In genomic region chr5:92637247-92637646, GRCh38 we compare ENCODE assay signal across 16 cellular contexts.
DNase-seq lines count a peak whose midpoint lies in the region; TF ChIP-seq lines count a peak whose summit lies in the region.
"Had no signal": no experiment of that assay in that cellular context is flagged by ENCODE, and none has a peak within 500 bp of the region (broad histone marks: within the 10 kb centered on the region; RNA-seq: fewer than 3 reads in every experiment).

No MANE protein-coding gene starts in this region.

- H3K4me3 ChIP-seq in fibroblast of villous mesenchyme (ENCODE audit: low read depth, low read length) = no peak overlapping the region
- no peak overlapping the region for H3K4me3 ChIP-seq in neural progenitor cell
- H3K4me3 ChIP-seq in hepatocyte = no peak overlapping the region
- H3K4me3 ChIP-seq in SK-N-SH (ENCODE audit: low read depth in 2 of 2, low read length in 1 of 2) = no peak overlapping the region
- H3K4me3 ChIP-seq: GM23248, HAP-1 had no signal

- no CpG with 5 or more reads among the region's 2 CpGs for whole genome bisulfite sequencing in H9 (ENCODE audit: extremely low coverage, insufficient read length, low lambda C conversion rate)
- WGBS in hepatocyte (ENCODE audit: low lambda C conversion rate, missing lambda C conversion rate) = 66% methylated on average over 2 of the region's 2 CpGs
- WGBS in SK-N-SH (ENCODE audit: low lambda C conversion rate) = 74% methylated on average over 2 of the region's 2 CpGs

- H2BK15ac ChIP-seq in H9 (ENCODE audit: low read depth, low read length) = no peak overlapping the region

- no peaks in the 10 kb centered on the region for H3K79me1 ChIP-seq in H9 (ENCODE audit: insufficient read depth, low read depth, low read length, poor library complexity, severe bottlenecking)

- H3K27ac Mint-ChIP-seq in H9 (peak overlapping the region; percentile 2 to 30 (median 16); a peak in 4 of 7 replicates), neural progenitor cell (no peak overlapping the region)
- H3K27ac Mint-ChIP-seq: B cell; CD4-positive, alpha-beta T cell; HFFc6 had no signal

- no peak overlapping the region for H2AK5ac ChIP-seq in H9 (ENCODE audit: insufficient read length, low read length)

- no peak overlapping the region for H3K56ac ChIP-seq in H9 (ENCODE audit: insufficient read length, low read depth, low read length)

- H3K4me1 Mint-ChIP-seq in H9 (peaks cover 25 to 32% of the 10 kb centered on the region in 2 experiments), neural progenitor cell (peaks cover 41% of the 10 kb centered on the region)
- H3K4me1 Mint-ChIP-seq: B cell had no signal

- CTCF ChIA-PET in SK-N-SH (lab: Yijun Ruan, JAX) = interaction anchor here (0.9 to 1.5 kb wide), 3 partner anchors 14 to 942 kb away, joined by 3 read pairs; no protein-coding TSS in a partner anchor

- peaks cover 7% of the 10 kb centered on the region for H3F3A ChIP-seq in neural progenitor cell (ENCODE audit: low read depth)
- peaks cover 12% of the 10 kb centered on the region for H3F3A ChIP-seq in SK-N-SH (replicated peaks; ENCODE audit: insufficient read depth)

- H3K36me3 Mint-ChIP-seq in H9 (ENCODE audit: insufficient read depth in 1 of 3, low read depth in 3 of 3) (peaks cover 0 to 4% (median 2%) of the 10 kb centered on the region in 3 experiments; a peak in 3 of 7 replicates), neural progenitor cell (peaks cover 2% of the 10 kb centered on the region)

- TF ChIP-seq RAD21 in SK-N-SH (IDR thresholded peaks at IDR 0.05; ENCODE audit: low read length) = no peak

- H2AFZ ChIP-seq in H9 (ENCODE audit: low read length) = no peak overlapping the region
- H2AFZ ChIP-seq in neural progenitor cell (replicated peaks) = peak overlapping the region; percentile 59
- no peak overlapping the region for H2AFZ ChIP-seq in hepatocyte
- no peak overlapping the region for H2AFZ ChIP-seq in SK-N-SH (ENCODE audit: low read depth)
- H2AFZ ChIP-seq: GM23248 had no signal

- no peak overlapping the region for H3T11ph ChIP-seq in H9 (ENCODE audit: low read length)

- no peak overlapping the region for H4K8ac ChIP-seq in H9 (replicated peaks; ENCODE audit: insufficient read length, low read depth, low read length)

- no peak for DNase-seq in H9
- DNase-seq in NCI-H69 (lab: John Stamatoyannopoulos, UW) = peak; percentile 50
- peak; percentile 13 for DNase-seq in fibroblast of villous mesenchyme (ENCODE audit: low read depth)
- no peak for DNase-seq in neural progenitor cell (ENCODE audit: low spot score)
- no peak for DNase-seq in inferior parietal cortex (ENCODE audit: extremely low spot score)
- no peak for DNase-seq in hepatocyte (ENCODE audit: low spot score)
- no peak for DNase-seq in ACHN
- no peak for DNase-seq in SK-N-SH
- DNase-seq: C1 segment of cervical spinal cord; Calu3; CD4-positive, alpha-beta T cell; DMS 273 treated with DMSO at 0.1 percent for 48 hours; GM23248; HFFc6 had no signal

- no peak overlapping the region for H2BK20ac ChIP-seq in H9 (ENCODE audit: low read depth, low read length, poor library complexity, severe bottlenecking)

- H3K4me1 ChIP-seq in H9 (ENCODE audit: insufficient read depth, low read length) (no peaks in the 10 kb centered on the region; the same call in 1 of the 2 replicates), neural progenitor cell (peaks cover 36% of the 10 kb centered on the region), hepatocyte (ENCODE audit: insufficient read depth) (peaks cover 14% of the 10 kb centered on the region), SK-N-SH (ENCODE audit: control insufficient read depth in 1 of 2, insufficient read depth in 2 of 2, low read depth in 1 of 2, low read length in 1 of 2) (peaks cover 7 to 30% of the 10 kb centered on the region in 2 experiments; a peak in 2 of 4 replicates)

- H3K27me3 Mint-ChIP-seq in H9 (ENCODE audit: low read depth) (no peaks in the 10 kb centered on the region), neural progenitor cell (ENCODE audit: insufficient read depth, low read depth) (peaks cover under 1% of the 10 kb centered on the region)
- H3K27me3 Mint-ChIP-seq: B cell; CD4-positive, alpha-beta T cell had no signal

- no peaks in the 10 kb centered on the region for H3K9me3 ChIP-seq in H9 (ENCODE audit: control insufficient read depth, low read depth, low read length)
- no peaks in the 10 kb centered on the region for H3K9me3 ChIP-seq in neural progenitor cell (ENCODE audit: low read depth)
- no peaks in the 10 kb centered on the region for H3K9me3 ChIP-seq in hepatocyte (ENCODE audit: low read depth)
- H3K9me3 ChIP-seq in SK-N-SH = no peaks in the 10 kb centered on the region
- H3K9me3 ChIP-seq: HAP-1 had no signal

- H3K4me2 ChIP-seq in H9 (ENCODE audit: insufficient read depth, insufficient read length, low read length) (no peak overlapping the region), neural progenitor cell (no peak overlapping the region), hepatocyte (no peak overlapping the region), SK-N-SH (no peak overlapping the region)

- TF ChIP-seq CTCF in H9 (conservative IDR thresholded peaks at IDR 0.05) (no peak), fibroblast of villous mesenchyme (IDR thresholded peaks at IDR 0.05; ENCODE audit: insufficient read depth, low read depth, low read length) (no peak), neural progenitor cell (IDR thresholded peaks at IDR 0.05) (no peak), hepatocyte (IDR thresholded peaks at IDR 0.05; ENCODE audit: poor library complexity) (no peak), SK-N-SH (IDR thresholded peaks at IDR 0.05) (no peak)

- no peak overlapping the region for H2BK12ac ChIP-seq in H9 (ENCODE audit: insufficient read length, low read depth, low read length)

- H3K27ac ChIP-seq in H9 (ENCODE audit: insufficient read length, low read depth, low read length) (no peak overlapping the region), neural progenitor cell (no peak overlapping the region), hepatocyte (no peak overlapping the region), SK-N-SH (ENCODE audit: low read depth in 2 of 2, low read length in 1 of 2) (no peak overlapping the region)
- H3K27ac ChIP-seq: GM23248 had no signal

- in situ Hi-C loops in ACHN (cut with HindIII; ENCODE audit: low pct_ligation_motif_present, low pct_unique_long_range_greater_than_20kb, low sequenced_read_pairs) = no loop called here

- H4K91ac ChIP-seq in H9 (ENCODE audit: insufficient read length, low read depth, low read length) = no peak overlapping the region

- H3K36me3 ChIP-seq in neural progenitor cell (no peaks in the 10 kb centered on the region), hepatocyte (replicated peaks; ENCODE audit: insufficient read depth, low read depth) (no peaks in the 10 kb centered on the region), SK-N-SH (replicated peaks in 1 of 2; ENCODE audit: control insufficient read depth in 1 of 2, insufficient read depth in 2 of 2, low read length in 1 of 2) (no peaks in the 10 kb centered on the region)
- H3K36me3 ChIP-seq: HAP-1 had no signal

- no peak overlapping the region for H3K9ac ChIP-seq in H9 (ENCODE audit: extremely low read depth, insufficient read length, low read length)
- H3K9ac ChIP-seq in neural progenitor cell = no peak overlapping the region
- no peak overlapping the region for H3K9ac ChIP-seq in SK-N-SH
- H3K9ac ChIP-seq: GM23248 had no signal

- H3K23me2 ChIP-seq in H9 (ENCODE audit: insufficient read length, low read depth, low read length, poor library complexity, severe bottlenecking) = no peaks in the 10 kb centered on the region

- TF ChIP-seq EP300 in SK-N-SH (IDR thresholded peaks at IDR 0.05; ENCODE audit: borderline replicate concordance in 1 of 2, low read depth in 1 of 2, low read length in 1 of 2) = no peak

- H3K9me3 Mint-ChIP-seq in H9 = peaks cover 0 to under 1% of the 10 kb centered on the region in 2 experiments; a peak in 1 of 5 replicates
- peaks cover 8% of the 10 kb centered on the region for H3K9me3 Mint-ChIP-seq in neural progenitor cell
- H3K9me3 Mint-ChIP-seq: HFFc6 had no signal

- H3K9me2 ChIP-seq in hepatocyte (replicated peaks; ENCODE audit: insufficient read depth) (no peaks in the 10 kb centered on the region), SK-N-SH (no peaks in the 10 kb centered on the region)

- no peak overlapping the region for H3K4me3 Mint-ChIP-seq in H9
- no peak overlapping the region for H3K4me3 Mint-ChIP-seq in neural progenitor cell
- H3K4me3 Mint-ChIP-seq: B cell; CD4-positive, alpha-beta T cell; HFFc6 had no signal

- H3K14ac ChIP-seq in H9 (ENCODE audit: insufficient read depth, low read length) = no peak overlapping the region

- H4K20me1 ChIP-seq in H9 (ENCODE audit: control insufficient read depth, insufficient read depth, insufficient read length) = no peaks in the 10 kb centered on the region
- no peaks in the 10 kb centered on the region for H4K20me1 ChIP-seq in neural progenitor cell (ENCODE audit: low read depth)
- no peaks in the 10 kb centered on the region for H4K20me1 ChIP-seq in hepatocyte (ENCODE audit: insufficient read depth, poor library complexity, severe bottlenecking)
- H4K20me1 ChIP-seq in SK-N-SH (ENCODE audit: insufficient read depth) = no peaks in the 10 kb centered on the region

- H3K27me3 ChIP-seq in H9 (ENCODE audit: insufficient read depth, low read length) (no peaks in the 10 kb centered on the region), neural progenitor cell (no peaks in the 10 kb centered on the region), hepatocyte (no peaks in the 10 kb centered on the region), SK-N-SH (ENCODE audit: insufficient read depth) (no peaks in the 10 kb centered on the region)

- H2BK120ac ChIP-seq in H9 (ENCODE audit: low read depth, low read length, poor library complexity, severe bottlenecking) = no peak overlapping the region

- H3K23ac ChIP-seq in H9 (ENCODE audit: insufficient read length, low read depth, low read length) = no peak overlapping the region

- no peak overlapping the region for H4K5ac ChIP-seq in H9 (ENCODE audit: insufficient read length, low read depth, low read length)

- H3K4ac ChIP-seq in H9 (ENCODE audit: low read depth, low read length) = no peak overlapping the region

- H3K18ac ChIP-seq in H9 (ENCODE audit: insufficient read length, low read depth, low read length) = no peak overlapping the region

- no peak overlapping the region for H2BK5ac ChIP-seq in H9 (ENCODE audit: insufficient read length, low read length)

- POLR2A ChIA-PET in SK-N-SH (lab: Yijun Ruan, JAX) = no interaction called here

- H3K79me2 ChIP-seq in H9 (ENCODE audit: insufficient read depth, low read length) (no peaks in the 10 kb centered on the region), neural progenitor cell (ENCODE audit: low read depth) (no peaks in the 10 kb centered on the region), hepatocyte (no peaks in the 10 kb centered on the region), SK-N-SH (ENCODE audit: insufficient read depth) (no peaks in the 10 kb centered on the region)

TF ChIP-seq in SK-N-SH, 30 proteins besides CTCF, POLR2A, EP300 and RAD21 (continues in another document):
- no peak for TF ChIP-seq GABPA (IDR thresholded peaks at IDR 0.05; ENCODE audit: low read depth)
- TF ChIP-seq NRF1 (IDR thresholded peaks at IDR 0.05; ENCODE audit: low read depth, low read length) = no peak
- TF ChIP-seq RXRA (IDR thresholded peaks at IDR 0.05; ENCODE audit: borderline replicate concordance, low read depth) = no peak
- TF ChIP-seq MEF2A (IDR thresholded peaks at IDR 0.05; ENCODE audit: borderline replicate concordance, low read depth) = no peak

Comparison
In these comparisons a context has a peak if more than half of its experiments do, and no peak if none do; other contexts are left out.
1. DNase-seq: peak in NCI-H69 (single experiment) and fibroblast of villous mesenchyme (single experiment); none in H9 (single experiment), neural progenitor cell (single experiment), inferior parietal cortex (single experiment), hepatocyte (single experiment), ACHN (single experiment) and SK-N-SH (single experiment).